Comparison of ENCODE assay signal across 1 cellular context in the genomic region with DNA sequence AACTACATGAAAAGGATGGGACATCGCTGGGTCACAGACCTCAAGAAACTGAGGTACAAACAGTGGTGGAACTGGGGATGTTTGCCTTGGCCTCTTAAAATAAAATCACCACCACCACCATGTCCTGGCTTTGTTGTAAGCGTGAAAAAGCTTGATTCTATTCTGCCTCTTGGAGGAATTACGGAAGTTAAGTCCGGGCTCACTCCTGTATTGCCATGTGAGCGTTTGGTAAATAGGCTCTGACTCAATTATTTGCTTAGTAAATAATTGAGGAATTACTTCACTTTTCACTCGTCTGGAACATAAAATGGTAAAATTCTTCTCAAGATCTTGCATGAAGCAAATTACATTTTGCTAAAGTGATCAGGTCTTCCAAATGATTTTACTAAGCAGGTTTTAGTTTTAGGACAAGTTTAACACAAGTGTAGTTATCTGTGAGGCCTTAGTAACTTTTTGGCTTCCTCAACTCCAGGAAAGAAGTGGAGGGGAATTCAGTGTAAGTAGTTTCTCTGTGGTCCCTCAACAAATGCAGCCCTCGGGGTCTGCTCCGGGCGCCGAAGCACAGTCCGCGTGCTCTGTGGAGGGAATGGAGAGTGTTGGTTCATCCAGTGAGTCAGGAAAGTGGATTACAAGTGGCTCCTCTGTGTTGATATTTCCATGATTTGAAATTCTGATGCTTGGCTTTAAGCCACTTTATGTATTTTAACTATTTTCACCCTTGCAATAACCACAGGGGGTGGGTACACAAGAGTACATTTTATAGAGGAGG.
TF ChIP-seq lines count a peak whose summit lies in the region.

No MANE protein-coding gene starts in this region.

TF ChIP-seq in liver, 16 proteins besides CTCF, POLR2A, EP300 and RAD21 (continued from another document):
- TF ChIP-seq, protein P1, sequence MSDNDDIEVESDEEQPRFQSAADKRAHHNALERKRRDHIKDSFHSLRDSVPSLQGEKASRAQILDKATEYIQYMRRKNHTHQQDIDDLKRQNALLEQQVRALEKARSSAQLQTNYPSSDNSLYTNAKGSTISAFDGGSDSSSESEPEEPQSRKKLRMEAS (IDR thresholded peaks at IDR 0.05): peak; percentile 18
- peak; percentile 88 for TF ChIP-seq FOXA1 (IDR thresholded peaks at IDR 0.05)
- TF ChIP-seq YY1 (IDR thresholded peaks at IDR 0.05): peak; percentile 30
